ENCODE assay signal across 19 cellular contexts in the genomic region with DNA sequence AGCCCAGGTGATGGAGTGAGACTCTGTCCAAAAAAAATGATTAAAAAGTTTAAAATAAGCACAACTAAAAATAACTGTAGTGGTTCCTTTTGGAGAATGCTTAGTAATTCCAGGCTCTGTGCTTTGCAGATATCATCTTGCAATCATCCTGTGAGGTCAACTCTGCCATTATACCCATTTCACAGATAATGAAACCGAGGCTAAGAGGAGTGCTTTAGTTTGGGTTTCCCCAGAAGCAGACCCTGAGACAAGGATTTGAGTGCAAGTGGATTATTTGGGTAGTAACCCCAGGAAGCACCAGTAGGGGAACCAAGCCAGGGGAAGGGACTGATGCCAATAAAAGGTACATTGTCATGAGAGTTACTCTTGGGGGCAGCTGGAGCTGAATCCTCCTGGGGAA. TPM values are rescaled to one million over a fixed set of nuclear protein-coding genes. Genes with fewer than 3 reads are reported as not detected.
DNase-seq lines count a peak whose midpoint lies in the region; ATAC-seq, FAIRE-seq and TF ChIP-seq lines count a peak whose summit lies in the region.
"Had no signal": no experiment of that assay in that cellular context is flagged by ENCODE, and none has a peak within 500 bp of the region (broad histone marks: within the 10 kb centered on the region; RNA-seq: fewer than 3 reads in every experiment).

No MANE protein-coding gene starts in this region.

- DNase-seq in CD4-positive, alpha-beta T cell: no peak
- DNase-seq in HFFc6: no peak
- DNase-seq in GM12878 (ENCODE audit: low read depth, low spot score): no peak
- no peak for DNase-seq in esophagus muscularis mucosa (ENCODE audit: extremely low spot score)
- no peak for DNase-seq in thyroid gland
- DNase-seq in NCI-H524 (lab: John Stamatoyannopoulos, UW): no peak
- DNase-seq: DND-41, H7, NCI-H1436 treated with DMSO at 0.1 percent for 48 hours, NCI-H2029 treated with DMSO at 0.1 percent for 48 hours, NCI-H2171 treated with DMSO at 0.1 percent for 48 hours, NCI-H82 had no signal

- H3K27ac Mint-ChIP-seq in CD4-positive, alpha-beta T cell: peak overlapping the region; percentile 49
- no peak overlapping the region for H3K27ac Mint-ChIP-seq in HFFc6
- H3K27ac Mint-ChIP-seq: B cell had no signal

- H3K36me3 ChIP-seq in BLaER1 (peaks cover 37% of the 10 kb centered on the region), GM12878 (ENCODE audit: control insufficient read depth in 2 of 2, insufficient read depth in 2 of 2, low read length in 1 of 2) (peaks cover 0 to 8% of the 10 kb centered on the region in 2 experiments; a peak in 2 of 4 replicates), esophagus muscularis mucosa (peaks cover 0 to 47% (median 38%) of the 10 kb centered on the region in 4 donors), thyroid gland (no peaks in the 10 kb centered on the region)
- H3K36me3 ChIP-seq: SJSA1 had no signal

- in situ Hi-C loops in GM12878 (cut with MboI): no loop called here

- no peak for TF ChIP-seq EP300 in GM12878 (IDR thresholded peaks at IDR 0.05; ENCODE audit: borderline replicate concordance in 1 of 2, control insufficient read depth in 1 of 2, low read depth in 2 of 2, low read length in 2 of 2)
- no peak for TF ChIP-seq EP300 in esophagus muscularis mucosa (IDR thresholded peaks at IDR 0.05)

- no peaks in the 10 kb centered on the region for H3K27me3 ChIP-seq in BLaER1
- H3K27me3 ChIP-seq in CD4-positive, alpha-beta T cell (ENCODE audit: control insufficient read depth, insufficient read depth, low read length): no peaks in the 10 kb centered on the region
- no peaks in the 10 kb centered on the region for H3K27me3 ChIP-seq in GM12878 (replicated peaks in 1 of 2; ENCODE audit: control insufficient read depth in 2 of 2, insufficient read depth in 2 of 2, low read length in 1 of 2)
- H3K27me3 ChIP-seq in esophagus muscularis mucosa: no peaks in the 10 kb centered on the region
- H3K27me3 ChIP-seq in thyroid gland: no peaks in the 10 kb centered on the region
- H3K27me3 ChIP-seq: SJSA1 had no signal

- H3K9ac ChIP-seq in BLaER1 (no peak overlapping the region), GM12878 (ENCODE audit: control insufficient read depth, insufficient read depth, low read length) (no peak overlapping the region)

- no peak overlapping the region for H2AFZ ChIP-seq in GM12878 (ENCODE audit: control insufficient read depth, low read depth, low read length)

- FAIRE-seq in GM12878 (lab: Jason Lieb, UNC): no peak
- FAIRE-seq: G401.6, GM19239, HTR-8/SVneo had no signal

- no peak overlapping the region for H3K4me3 Mint-ChIP-seq in CD4-positive, alpha-beta T cell
- no peak overlapping the region for H3K4me3 Mint-ChIP-seq in HFFc6
- H3K4me3 Mint-ChIP-seq: B cell had no signal

- 0% methylated on average over 1 of the region's 1 CpG for WGBS in GM12878 (ENCODE audit: insufficient coverage, insufficient replicate concordance, low lambda C conversion rate, missing lambda C conversion rate)
- WGBS in esophagus muscularis mucosa: 80% methylated on average over 1 of the region's 1 CpG
- 79 to 95% methylated on average over 1 of the region's 1 CpG for WGBS in thyroid gland, 2 donors

- ATAC-seq in CD4-positive, alpha-beta T cell (ENCODE audit: poor library complexity): no peak
- ATAC-seq in GM12878: peak; percentile 28

- intact Hi-C loops in CD4-positive, alpha-beta T cell (cut with DNase I, micrococcal nuclease): no loop called here
- intact Hi-C loops in GM12878 (cut with micrococcal nuclease; ENCODE audit: unreplicated experiment): no loop called here
- intact Hi-C loops in esophagus muscularis mucosa (cut with DNase I): no loop called here
- intact Hi-C loops in thyroid gland (cut with DNase I): no loop called here

- H3K4me2 ChIP-seq in BLaER1 (peak overlapping the region; percentile 21; the same call in 1 of the 2 replicates), GM12878 (ENCODE audit: control insufficient read depth, insufficient read depth) (no peak overlapping the region)

- SMC1A ChIA-PET in GM12878 (lab: Charles Lee; ENCODE audit: uncharacterized antibody, unreplicated experiment): no interaction called here

- RAD21 ChIA-PET in GM12878 (lab: Charles Lee; ENCODE audit: unreplicated experiment): no interaction called here

- TF ChIP-seq RAD21 in GM12878 (IDR thresholded peaks at IDR 0.05; ENCODE audit: insufficient read depth, low read depth, low read length): no peak

- TF ChIP-seq CTCF in CD4-positive, alpha-beta T cell (IDR thresholded peaks at IDR 0.05): no peak
- TF ChIP-seq CTCF in HFFc6 (IDR thresholded peaks at IDR 0.05) (0 out of 2 replicates have a peak, but pooled peaks have one; percentile 13), GM12878 (IDR thresholded peaks at IDR 0.05 in 2 of 3, conservative IDR thresholded peaks at IDR 0.05 in 1 of 3; ENCODE audit: control insufficient read depth in 2 of 3, extremely low read depth in 1 of 3, insufficient read depth in 1 of 3, low read depth in 3 of 3, low read length in 3 of 3) (peak in 1 of 3 experiments; percentile 6; a peak in 1 of 6 replicates), esophagus muscularis mucosa (IDR thresholded peaks at IDR 0.05) (no peak), thyroid gland (IDR thresholded peaks at IDR 0.05) (no peak)

- POLR2A ChIA-PET in CD4-positive, alpha-beta T cell (lab: Charles Lee): no interaction called here
- POLR2A ChIA-PET in GM12878 (lab: Charles Lee): interaction anchor here (0.8 kb wide), 1 partner anchor 10 kb away, joined by 4 read pairs; no protein-coding TSS in a partner anchor

- H3K27me3 Mint-ChIP-seq in CD4-positive, alpha-beta T cell: no peaks in the 10 kb centered on the region
- H3K27me3 Mint-ChIP-seq in HFFc6 (ENCODE audit: insufficient read depth): 0 out of 2 replicates have a peak, but pooled peaks cover 2% of the 10 kb centered on the region

- no peaks in the 10 kb centered on the region for H3K9me3 Mint-ChIP-seq in CD4-positive, alpha-beta T cell
- H3K9me3 Mint-ChIP-seq in HFFc6: no peaks in the 10 kb centered on the region

- CTCF ChIA-PET in CD4-positive, alpha-beta T cell (lab: Charles Lee): no interaction called here
- CTCF ChIA-PET in GM12878 (lab: Yijun Ruan, JAX): interaction anchor here (1.0 kb wide), 1 partner anchor 31 kb away, joined by 3 read pairs; no protein-coding TSS in a partner anchor

- H3K9me3 ChIP-seq in BLaER1: no peaks in the 10 kb centered on the region
- no peaks in the 10 kb centered on the region for H3K9me3 ChIP-seq in CD4-positive, alpha-beta T cell (ENCODE audit: control insufficient read depth, low read length)
- no peaks in the 10 kb centered on the region for H3K9me3 ChIP-seq in GM12878 (replicated peaks; ENCODE audit: control insufficient read depth, insufficient read depth, low read length)
- H3K9me3 ChIP-seq in esophagus muscularis mucosa: no peaks in the 10 kb centered on the region
- no peaks in the 10 kb centered on the region for H3K9me3 ChIP-seq in thyroid gland
- H3K9me3 ChIP-seq: SJSA1 had no signal

- H3K27ac ChIP-seq in BLaER1: no peak overlapping the region
- no peak overlapping the region for H3K27ac ChIP-seq in CD4-positive, alpha-beta T cell (ENCODE audit: low read depth, low read length)
- H3K27ac ChIP-seq in GM12878 (ENCODE audit: control insufficient read depth, insufficient read depth): no peak overlapping the region
- no peak overlapping the region for H3K27ac ChIP-seq in esophagus muscularis mucosa (replicated peaks in 1 of 4)
- H3K27ac ChIP-seq in thyroid gland: no peak overlapping the region
- H3K27ac ChIP-seq: HL-60, SJSA1 had no signal

- peaks cover 38% of the 10 kb centered on the region for H3K4me1 Mint-ChIP-seq in CD4-positive, alpha-beta T cell (ENCODE audit: low read depth)
- H3K4me1 Mint-ChIP-seq in HFFc6 (ENCODE audit: low read depth): peaks cover 22% of the 10 kb centered on the region

- H3K36me3 Mint-ChIP-seq in CD4-positive, alpha-beta T cell (ENCODE audit: low read depth): no peaks in the 10 kb centered on the region
- H3K36me3 Mint-ChIP-seq in HFFc6 (ENCODE audit: low read depth): no peaks in the 10 kb centered on the region; the same call in none of the 2 replicates

- no TSS peak for BruUV-seq in GM12878 (replicated peaks; lab: Mats Ljungman, UMichigan)

- H4K20me1 ChIP-seq in BLaER1 (peaks cover 7% of the 10 kb centered on the region; the same call in 1 of the 2 replicates), GM12878 (ENCODE audit: control insufficient read depth, insufficient read depth) (no peaks in the 10 kb centered on the region; the same call in 1 of the 2 replicates)

- no peaks in the 10 kb centered on the region for H3K79me2 ChIP-seq in GM12878 (ENCODE audit: control insufficient read depth, insufficient read depth, low read length)

- H3K4me1 ChIP-seq in BLaER1: peaks cover 53% of the 10 kb centered on the region
- H3K4me1 ChIP-seq in GM12878 (ENCODE audit: control insufficient read depth, insufficient read depth, low read length): peaks cover 31% of the 10 kb centered on the region
- H3K4me1 ChIP-seq in esophagus muscularis mucosa: peaks cover 7 to 22% (median 16%) of the 10 kb centered on the region in 4 donors
- H3K4me1 ChIP-seq in thyroid gland: no peaks in the 10 kb centered on the region

- H3K4me3 ChIP-seq in BLaER1: no peak overlapping the region
- no peak overlapping the region for H3K4me3 ChIP-seq in GM12878
- H3K4me3 ChIP-seq in esophagus muscularis mucosa: no peak overlapping the region
- no peak overlapping the region for H3K4me3 ChIP-seq in thyroid gland (replicated peaks in 1 of 3)
- H3K4me3 ChIP-seq: SJSA1 had no signal

- no peak for TF ChIP-seq POLR2A in GM12878 (IDR thresholded peaks at IDR 0.05; ENCODE audit: low read depth, low read length)
- no peak for TF ChIP-seq POLR2A in esophagus muscularis mucosa (IDR thresholded peaks at IDR 0.05; ENCODE audit: low read depth)
- no peak for TF ChIP-seq POLR2A in thyroid gland (IDR thresholded peaks at IDR 0.05)

RNA-seq across cellular contexts. Expression of gene RIN3, which starts 44.7 kb away (rescaled TPM):
- 10 to 100 TPM; 67.9 to 72.2 TPM for total RNA-seq in CD4-positive, alpha-beta T cell
- 10 to 100 TPM; 19.7 to 26.0 (median 24.6) TPM for total RNA-seq in HFFc6 (2021; fragmentation: NEBNext Ultra II Directional; extraction: Animal tissue kit (Norgen Biotek cat#: 25700))
- total RNA-seq in GM12878 (2013; cell fraction: nucleolus; rRNA removed): 78.3 and 86.3 TPM in 2 replicates
- total RNA-seq in GM12878 (2014; rRNA removed): 4.6 and 5.6 TPM in 2 replicates
- total RNA-seq in GM12878 (2014; rRNA removed; fragmentation: Illumina TruSeq; extraction: Trizol): 3.5 and 4.7 TPM in 2 replicates
- 21.8 and 23.3 TPM in 2 replicates for total RNA-seq in GM12878 (2021)
- polyA plus RNA-seq in GM12878 (2011; ENCODE audit: low read depth): 3.7 TPM
- polyA plus RNA-seq in GM12878 (2011; rRNA removed): 5.4 and 10.3 TPM in 2 replicates
- 12.8 and 13.0 TPM in 2 replicates for polyA plus RNA-seq in GM12878 (2011; cell fraction: cytosol; rRNA removed)
- polyA plus RNA-seq in GM12878 (2011; cell fraction: nucleus; rRNA removed): 27.3 and 31.5 TPM in 2 replicates
- polyA plus RNA-seq in GM12878 (2012): 9.1 and 12.8 TPM in 2 replicates
- polyA plus RNA-seq in GM12878 (2014; fragmentation: Illumina TruSeq; extraction: Trizol): 3.2 and 6.4 TPM in 2 replicates
- polyA plus RNA-seq in GM12878 (2014; fragmentation: Nextera tagmentation; extraction: Ambion mirVana): under 1 TPM; 0.91 to 0.95 TPM
- polyA plus RNA-seq in GM12878 (2014; rRNA removed): 10.0 and 14.3 TPM in 2 replicates
- polyA plus RNA-seq in GM12878 (2016; fragmentation: Nextera tagmentation; extraction: Ambion mirVana): 1 to 10 TPM; 6.3 to 6.7 TPM
- 20.2 and 34.1 TPM in 2 replicates for polyA minus RNA-seq in GM12878 (2011; rRNA and poly(A)+ RNA removed)
- 14.3 and 17.9 TPM in 2 replicates for polyA minus RNA-seq in GM12878 (2011; cell fraction: cytosol; rRNA and poly(A)+ RNA removed)
- 23.7 and 38.9 TPM in 2 replicates for polyA minus RNA-seq in GM12878 (2011; cell fraction: nucleus; rRNA and poly(A)+ RNA removed)
- total RNA-seq in esophagus muscularis mucosa: 10 to 100 TPM; 10.6 to 20.0 (median 13.1) TPM
- total RNA-seq in thyroid gland: 1 to 10 TPM; 4.7 to 7.9 (median 6.6) TPM
